In the genomic region with DNA sequence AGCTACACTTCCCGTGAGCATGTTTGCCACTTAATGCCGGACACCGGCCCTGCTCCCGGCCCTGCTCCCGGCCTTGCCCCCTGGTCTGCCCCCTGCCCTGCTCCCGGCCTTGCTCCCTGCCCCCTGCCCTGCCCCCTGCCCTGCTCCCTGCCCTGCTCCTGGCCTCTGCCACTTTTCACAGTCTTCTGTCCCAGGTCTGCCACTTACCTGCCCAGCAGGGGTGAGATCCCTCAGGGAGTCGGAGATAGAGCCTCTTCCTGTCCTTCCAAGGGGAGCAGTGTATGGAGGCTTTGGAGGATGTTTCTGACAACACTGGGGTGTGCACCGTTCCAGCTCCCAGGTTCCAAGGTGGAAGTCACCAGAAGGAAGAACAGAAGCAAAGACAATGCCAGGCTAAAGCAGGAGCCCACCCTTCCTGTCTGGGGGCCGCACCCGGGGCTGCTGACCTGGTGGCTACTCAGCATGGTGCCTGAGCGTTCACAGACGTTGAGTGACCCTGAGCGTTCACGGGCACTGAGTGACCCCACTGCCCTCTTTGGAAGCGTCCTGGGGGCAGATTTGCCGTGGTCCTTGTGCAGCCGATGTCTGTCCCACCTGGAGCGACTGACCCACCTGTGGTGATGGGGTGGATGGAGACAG, we compare ENCODE assay signal across 1 cellular context.
TF ChIP-seq lines count a peak whose summit lies in the region.

No MANE protein-coding gene starts in this region.

TF ChIP-seq in WTC11, 78 proteins besides CTCF, POLR2A, EP300 and RAD21 (continued from another document):
- TF ChIP-seq ZNF281 (CRISPR knock-in tag; IDR thresholded peaks at IDR 0.05), result no peak
- no peak for TF ChIP-seq ZNF317 (CRISPR knock-in tag; IDR thresholded peaks at IDR 0.05; ENCODE audit: borderline replicate concordance, low read depth)
- no peak for TF ChIP-seq KAT7 (CRISPR knock-in tag; IDR thresholded peaks at IDR 0.05; ENCODE audit: borderline replicate concordance)
